Comparison of ENCODE assay signal across 17 cellular contexts in genomic region chr11:117182551-117182935, GRCh38. TPM values are rescaled to one million over a fixed set of nuclear protein-coding genes. Genes with fewer than 3 reads are reported as not detected.
DNase-seq lines count a peak whose midpoint lies in the region; ATAC-seq lines count a peak whose summit lies in the region.
"Had no signal": no experiment of that assay in that cellular context is flagged by ENCODE, and none has a peak within 500 bp of the region (broad histone marks: within the 10 kb centered on the region; RNA-seq: fewer than 3 reads in every experiment).

No MANE protein-coding gene starts in this region.

- H3K4me1 Mint-ChIP-seq in activated naive CD8-positive, alpha-beta T cell treated with anti-CD3 and anti-CD28 coated beads, Interleukin-2, amount 10 ng/mL, durations not matched to agents 7 days and 5 days: peaks cover 21% of the 10 kb centered on the region
- H3K4me1 Mint-ChIP-seq in activated naive CD8-positive, alpha-beta T cell treated with anti-CD3 and anti-CD28 coated beads for 36 hours: peaks cover 31% of the 10 kb centered on the region
- H3K4me1 Mint-ChIP-seq in IgD-negative memory B cell: peaks cover 42 to 49% (median 43%) of the 10 kb centered on the region in 3 donors
- H3K4me1 Mint-ChIP-seq in stimulated activated effector memory CD8-positive, alpha-beta T cell treated with anti-CD3 and anti-CD28 coated beads, Interleukin-12 subunit alpha, Interleukin-12 subunit beta, amount 100 ng/mL, for 72 hours: peaks cover 31% of the 10 kb centered on the region

- H3K27me3 Mint-ChIP-seq in activated naive CD8-positive, alpha-beta T cell treated with anti-CD3 and anti-CD28 coated beads, Interleukin-2, amount 10 ng/mL, durations not matched to agents 7 days and 5 days: no peaks in the 10 kb centered on the region
- no peaks in the 10 kb centered on the region for H3K27me3 Mint-ChIP-seq in activated naive CD8-positive, alpha-beta T cell treated with anti-CD3 and anti-CD28 coated beads for 36 hours
- H3K27me3 Mint-ChIP-seq in IgD-negative memory B cell: no peaks in the 10 kb centered on the region
- H3K27me3 Mint-ChIP-seq: CD4-positive, alpha-beta T cell had no signal

- POLR2A ChIA-PET in activated naive CD8-positive, alpha-beta T cell treated with anti-CD3 and anti-CD28 coated beads, Interleukin-2, amount 10 ng/mL, durations not matched to agents 7 days and 5 days (lab: Charles Lee): no interaction called here

- peak; percentile 17 for DNase-seq in activated naive CD8-positive, alpha-beta T cell treated with anti-CD3 and anti-CD28 coated beads, Interleukin-2, amount 10 ng/mL, durations not matched to agents 7 days and 5 days
- DNase-seq in activated naive CD8-positive, alpha-beta T cell treated with anti-CD3 and anti-CD28 coated beads for 36 hours: no peak
- DNase-seq in mesenteric fat pad (ENCODE audit: low spot score) (peak; percentile 69), GF-D8 (lab: John Stamatoyannopoulos, UW) (no peak), LoVo (ENCODE audit: low spot score) (no peak), NCI-H2029 (lab: John Stamatoyannopoulos, UW) (no peak)
- no peak for DNase-seq in stimulated activated effector memory CD8-positive, alpha-beta T cell treated with anti-CD3 and anti-CD28 coated beads, Interleukin-12 subunit alpha, Interleukin-12 subunit beta, amount 100 ng/mL, for 72 hours (ENCODE audit: low spot score in 2 of 2)
- DNase-seq: Calu3, H7, Kasumi-1, NCI-H1417, NCI-H2081 treated with DMSO at 0.1 percent for 48 hours, NCI-H2227 treated with DMSO at 0.1 percent for 48 hours, NCI-H69, PC-3 had no signal

- H3K4me3 Mint-ChIP-seq in activated naive CD8-positive, alpha-beta T cell treated with anti-CD3 and anti-CD28 coated beads, Interleukin-2, amount 10 ng/mL, durations not matched to agents 7 days and 5 days: no peak overlapping the region
- no peak overlapping the region for H3K4me3 Mint-ChIP-seq in activated naive CD8-positive, alpha-beta T cell treated with anti-CD3 and anti-CD28 coated beads for 36 hours
- peak overlapping the region in 2 of 4 donors; percentile 67 to 80 for H3K4me3 Mint-ChIP-seq in IgD-negative memory B cell
- H3K4me3 Mint-ChIP-seq in stimulated activated effector memory CD8-positive, alpha-beta T cell treated with anti-CD3 and anti-CD28 coated beads, Interleukin-12 subunit alpha, Interleukin-12 subunit beta, amount 100 ng/mL, for 72 hours: no peak overlapping the region
- H3K4me3 Mint-ChIP-seq: CD4-positive, alpha-beta T cell had no signal

- ATAC-seq in activated naive CD8-positive, alpha-beta T cell treated with anti-CD3 and anti-CD28 coated beads, Interleukin-2, amount 10 ng/mL, durations not matched to agents 7 days and 5 days (ENCODE audit: low read depth): no peak
- ATAC-seq in stimulated activated effector memory CD8-positive, alpha-beta T cell treated with anti-CD3 and anti-CD28 coated beads, Interleukin-12 subunit alpha, Interleukin-12 subunit beta, amount 100 ng/mL, for 72 hours: no peak
- ATAC-seq: PC-3 had no signal

- no peaks in the 10 kb centered on the region for H3K9me3 Mint-ChIP-seq in activated naive CD8-positive, alpha-beta T cell treated with anti-CD3 and anti-CD28 coated beads, Interleukin-2, amount 10 ng/mL, durations not matched to agents 7 days and 5 days
- H3K9me3 Mint-ChIP-seq in activated naive CD8-positive, alpha-beta T cell treated with anti-CD3 and anti-CD28 coated beads for 36 hours: no peaks in the 10 kb centered on the region
- no peaks in the 10 kb centered on the region for H3K9me3 Mint-ChIP-seq in IgD-negative memory B cell
- H3K9me3 Mint-ChIP-seq in stimulated activated effector memory CD8-positive, alpha-beta T cell treated with anti-CD3 and anti-CD28 coated beads, Interleukin-12 subunit alpha, Interleukin-12 subunit beta, amount 100 ng/mL, for 72 hours: no peaks in the 10 kb centered on the region
- H3K9me3 Mint-ChIP-seq: CD4-positive, alpha-beta T cell had no signal

- no peak overlapping the region for H3K27ac Mint-ChIP-seq in activated naive CD8-positive, alpha-beta T cell treated with anti-CD3 and anti-CD28 coated beads, Interleukin-2, amount 10 ng/mL, durations not matched to agents 7 days and 5 days
- H3K27ac Mint-ChIP-seq in activated naive CD8-positive, alpha-beta T cell treated with anti-CD3 and anti-CD28 coated beads for 36 hours: no peak overlapping the region
- H3K27ac Mint-ChIP-seq in IgD-negative memory B cell: peak overlapping the region; percentile 36 to 85 (median 60)
- peak overlapping the region; percentile 34 for H3K27ac Mint-ChIP-seq in stimulated activated effector memory CD8-positive, alpha-beta T cell treated with anti-CD3 and anti-CD28 coated beads, Interleukin-12 subunit alpha, Interleukin-12 subunit beta, amount 100 ng/mL, for 72 hours
- H3K27ac Mint-ChIP-seq: CD4-positive, alpha-beta T cell had no signal

- H3K36me3 Mint-ChIP-seq in activated naive CD8-positive, alpha-beta T cell treated with anti-CD3 and anti-CD28 coated beads, Interleukin-2, amount 10 ng/mL, durations not matched to agents 7 days and 5 days: no peaks in the 10 kb centered on the region
- H3K36me3 Mint-ChIP-seq in activated naive CD8-positive, alpha-beta T cell treated with anti-CD3 and anti-CD28 coated beads for 36 hours: no peaks in the 10 kb centered on the region
- peaks cover 6% of the 10 kb centered on the region for H3K36me3 Mint-ChIP-seq in IgD-negative memory B cell
- peaks cover 14% of the 10 kb centered on the region for H3K36me3 Mint-ChIP-seq in stimulated activated effector memory CD8-positive, alpha-beta T cell treated with anti-CD3 and anti-CD28 coated beads, Interleukin-12 subunit alpha, Interleukin-12 subunit beta, amount 100 ng/mL, for 72 hours

RNA-seq across cellular contexts. Expression of gene SIDT2, which starts 4.0 kb away (rescaled TPM):
- total RNA-seq in activated naive CD8-positive, alpha-beta T cell treated with anti-CD3 and anti-CD28 coated beads, Interleukin-2, amount 10 ng/mL, durations not matched to agents 7 days and 5 days: 10 to 100 TPM; 34.9 to 35.0 TPM
- total RNA-seq in activated naive CD8-positive, alpha-beta T cell treated with anti-CD3 and anti-CD28 coated beads for 36 hours: 1 to 10 TPM; 8.0 to 8.7 TPM
- 61.0 TPM for polyA plus RNA-seq in IgD-negative memory B cell
- total RNA-seq in mesenteric fat pad: 226 TPM

RNA-seq across cellular contexts. Expression of gene TAGLN, which starts 16.6 kb away (rescaled TPM):
- total RNA-seq in activated naive CD8-positive, alpha-beta T cell treated with anti-CD3 and anti-CD28 coated beads, Interleukin-2, amount 10 ng/mL, durations not matched to agents 7 days and 5 days: 1 to 10 TPM; 6.2 to 6.4 TPM
- total RNA-seq in activated naive CD8-positive, alpha-beta T cell treated with anti-CD3 and anti-CD28 coated beads for 36 hours: 1 to 10 TPM; 2.0 TPM
- polyA plus RNA-seq in IgD-negative memory B cell: 1.6 TPM
- 923 TPM for total RNA-seq in mesenteric fat pad

RNA-seq across cellular contexts. Expression of gene PAFAH1B2, which starts 38.5 kb away (rescaled TPM):
- 10 to 100 TPM; 58.5 to 60.4 TPM for total RNA-seq in activated naive CD8-positive, alpha-beta T cell treated with anti-CD3 and anti-CD28 coated beads, Interleukin-2, amount 10 ng/mL, durations not matched to agents 7 days and 5 days
- total RNA-seq in activated naive CD8-positive, alpha-beta T cell treated with anti-CD3 and anti-CD28 coated beads for 36 hours: 10 to 100 TPM; 67.5 to 67.6 TPM
- polyA plus RNA-seq in IgD-negative memory B cell: 20.6 TPM
- total RNA-seq in mesenteric fat pad: 110 TPM

RNA-seq across cellular contexts. Expression of gene PCSK7, which starts 49.3 kb away (rescaled TPM):
- total RNA-seq in activated naive CD8-positive, alpha-beta T cell treated with anti-CD3 and anti-CD28 coated beads, Interleukin-2, amount 10 ng/mL, durations not matched to agents 7 days and 5 days: 100 to 1,000 TPM; 191 to 195 TPM
- total RNA-seq in activated naive CD8-positive, alpha-beta T cell treated with anti-CD3 and anti-CD28 coated beads for 36 hours: 10 to 100 TPM; 85.0 to 85.9 TPM
- polyA plus RNA-seq in IgD-negative memory B cell: 68.1 TPM
- total RNA-seq in mesenteric fat pad: 68.1 TPM

RNA-seq across cellular contexts. Expression of gene RNF214, which starts 49.9 kb away (rescaled TPM):
- 10 to 100 TPM; 22.6 to 26.0 TPM for total RNA-seq in activated naive CD8-positive, alpha-beta T cell treated with anti-CD3 and anti-CD28 coated beads, Interleukin-2, amount 10 ng/mL, durations not matched to agents 7 days and 5 days
- 10 to 100 TPM; 16.6 to 17.3 TPM for total RNA-seq in activated naive CD8-positive, alpha-beta T cell treated with anti-CD3 and anti-CD28 coated beads for 36 hours
- 12.5 TPM for polyA plus RNA-seq in IgD-negative memory B cell
- 21.9 TPM for total RNA-seq in mesenteric fat pad

Comparison
In these comparisons a context has a peak if more than half of its experiments do, and no peak if none do; other contexts are left out.
1. DNase-seq: peak in activated naive CD8-positive, alpha-beta T cell treated with anti-CD3 and anti-CD28 coated beads, Interleukin-2, amount 10 ng/mL, durations not matched to agents 7 days and 5 days (single experiment) and mesenteric fat pad (single experiment); none in activated naive CD8-positive, alpha-beta T cell treated with anti-CD3 and anti-CD28 coated beads for 36 hours (single experiment), stimulated activated effector memory CD8-positive, alpha-beta T cell treated with anti-CD3 and anti-CD28 coated beads, Interleukin-12 subunit alpha, Interleukin-12 subunit beta, amount 100 ng/mL, for 72 hours (0 of 2), GF-D8 (single experiment), LoVo (single experiment) and NCI-H2029 (single experiment).
2. H3K27ac Mint-ChIP-seq: peak in IgD-negative memory B cell (3 of 3) and stimulated activated effector memory CD8-positive, alpha-beta T cell treated with anti-CD3 and anti-CD28 coated beads, Interleukin-12 subunit alpha, Interleukin-12 subunit beta, amount 100 ng/mL, for 72 hours (single experiment); none in activated naive CD8-positive, alpha-beta T cell treated with anti-CD3 and anti-CD28 coated beads, Interleukin-2, amount 10 ng/mL, durations not matched to agents 7 days and 5 days (single experiment) and activated naive CD8-positive, alpha-beta T cell treated with anti-CD3 and anti-CD28 coated beads for 36 hours (single experiment).
3. RNA of gene TAGLN, which starts 16.6 kb away (total RNA-seq): 923 TPM in mesenteric fat pad (single experiment); 6.2 to 6.4 TPM in activated naive CD8-positive, alpha-beta T cell treated with anti-CD3 and anti-CD28 coated beads, Interleukin-2, amount 10 ng/mL, durations not matched to agents 7 days and 5 days and 2.0 TPM in activated naive CD8-positive, alpha-beta T cell treated with anti-CD3 and anti-CD28 coated beads for 36 hours; every median in the first group is over 100 times any median in the second.